ENCODE assay signal across 10 cellular contexts in the genomic region with DNA sequence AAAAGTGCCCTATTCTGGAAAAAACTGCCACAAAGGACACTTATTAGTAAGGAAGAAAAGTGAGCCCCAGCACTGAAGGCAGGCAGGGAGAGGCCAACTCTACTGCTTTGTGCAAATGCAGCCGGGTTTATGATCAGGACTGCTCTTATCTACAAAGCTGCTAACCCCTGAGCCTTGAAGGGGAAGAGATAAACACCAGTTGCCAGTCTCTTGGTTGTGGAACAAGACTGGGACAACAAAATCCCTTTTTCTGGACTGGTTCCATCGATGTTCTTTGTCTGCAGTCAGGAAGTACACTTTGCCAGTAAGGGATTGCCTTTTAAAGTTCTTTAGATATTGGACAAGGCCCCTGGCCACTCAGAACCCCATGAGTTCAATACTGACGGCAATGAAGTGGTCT. TPM values are rescaled to one million over a fixed set of nuclear protein-coding genes. Genes with fewer than 3 reads are reported as not detected.
DNase-seq lines count a peak whose midpoint lies in the region; ATAC-seq and TF ChIP-seq lines count a peak whose summit lies in the region.
"Had no signal": no experiment of that assay in that cellular context is flagged by ENCODE, and none has a peak within 500 bp of the region (broad histone marks: within the 10 kb centered on the region; RNA-seq: fewer than 3 reads in every experiment).

No MANE protein-coding gene starts in this region.

- peaks cover 100% of the 10 kb centered on the region for H4K20me1 ChIP-seq in BLaER1

- CTCF ChIA-PET in Panc1 (lab: Charles Lee) = no interaction called here

- ATAC-seq in Panc1 = no peak
- no peak for ATAC-seq in HG03571 (IDR thresholded peaks at IDR 0.05; ENCODE audit: unreplicated experiment)
- no peak for ATAC-seq in GM19397 (IDR thresholded peaks at IDR 0.05; ENCODE audit: unreplicated experiment)

- H3K9me3 ChIP-seq in BLaER1 (no peaks in the 10 kb centered on the region), Panc1 (ENCODE audit: control insufficient read depth, insufficient read depth, low read depth, low read length) (no peaks in the 10 kb centered on the region), neutrophil (no peaks in the 10 kb centered on the region)

- H3K4me1 ChIP-seq in BLaER1 (peaks cover 98% of the 10 kb centered on the region), Panc1 (ENCODE audit: control insufficient read depth, insufficient read depth, low read length) (peaks cover 20% of the 10 kb centered on the region; the same call in 1 of the 2 replicates), neutrophil (ENCODE audit: control insufficient read depth in 1 of 2, insufficient read depth in 1 of 2, low read depth in 1 of 2, low read length in 1 of 2) (peaks cover 14 to 18% of the 10 kb centered on the region in 2 experiments)

- intact Hi-C loops in Panc1 (cut with micrococcal nuclease; ENCODE audit: unreplicated experiment) = no loop called here

- no peak overlapping the region for H3K4me3 ChIP-seq in BLaER1
- no peak overlapping the region for H3K4me3 ChIP-seq in Panc1 (ENCODE audit: low read depth in 2 of 2, low read length in 2 of 2)
- no peak overlapping the region for H3K4me3 ChIP-seq in fibroblast of pulmonary artery (replicated peaks; ENCODE audit: low read depth, low read length)
- H3K4me3 ChIP-seq in neutrophil (ENCODE audit: low read depth in 1 of 2, low read length in 1 of 2) = no peak overlapping the region

- TF ChIP-seq CTCF in Panc1 (IDR thresholded peaks at IDR 0.05) = no peak
- no peak for TF ChIP-seq CTCF in fibroblast of pulmonary artery (IDR thresholded peaks at IDR 0.05; ENCODE audit: low read length, missing control alignments)
- no peak for TF ChIP-seq CTCF in neutrophil (IDR thresholded peaks at IDR 0.05)

- in situ Hi-C loops in Panc1 (cut with HindIII; ENCODE audit: low pct_unique_long_range_greater_than_20kb, low sequenced_read_pairs) = no loop called here

- peak overlapping the region; percentile 30; the same call in 1 of the 2 replicates for H3K9ac ChIP-seq in BLaER1

- H3K27me3 ChIP-seq in BLaER1 = no peaks in the 10 kb centered on the region
- H3K27me3 ChIP-seq in Panc1 (ENCODE audit: control insufficient read depth, insufficient read depth, low read length) = no peaks in the 10 kb centered on the region
- H3K27me3 ChIP-seq in neutrophil = no peaks in the 10 kb centered on the region

- H3K4me2 ChIP-seq in BLaER1 = peak overlapping the region; percentile 90

- DNase-seq in Panc1 (ENCODE audit: low read depth, low spot score) = no peak
- DNase-seq in fibroblast of pulmonary artery (ENCODE audit: low read depth) = peak; percentile 45
- no peak for DNase-seq in AG08395 (ENCODE audit: low spot score)
- DNase-seq in NCI-H1105 (lab: John Stamatoyannopoulos, UW) = no peak
- DNase-seq: DMS153, NCI-H226 had no signal

- H3K36me3 ChIP-seq in BLaER1 = peaks cover 54% of the 10 kb centered on the region
- H3K36me3 ChIP-seq in Panc1 (ENCODE audit: control insufficient read depth, insufficient read depth, low read length) = no peaks in the 10 kb centered on the region
- H3K36me3 ChIP-seq in neutrophil = peaks cover 7% of the 10 kb centered on the region

- POLR2A ChIA-PET in Panc1 (lab: Charles Lee) = no interaction called here

- BruUV-seq in Panc1 (replicated peaks; lab: Mats Ljungman, UMichigan) = TSS peak; percentile 3

- H3K27ac ChIP-seq in BLaER1 = peak overlapping the region; percentile 67
- no peak overlapping the region for H3K27ac ChIP-seq in Panc1 (ENCODE audit: low read length)
- peak overlapping the region; percentile 52 for H3K27ac ChIP-seq in neutrophil

RNA-seq across cellular contexts. Expression of gene GNB1, which starts 43.8 kb away (rescaled TPM):
- total RNA-seq in Panc1 (2021; ENCODE audit: unreplicated experiment) = 499 TPM
- polyA plus RNA-seq in Panc1 (2012; ENCODE audit: insufficient read length) = 736 TPM
